Comparison of ENCODE assay signal across 8 cellular contexts in genomic region chr12:111408686-111409402, GRCh38. TPM values are rescaled to one million over a fixed set of nuclear protein-coding genes. Genes with fewer than 3 reads are reported as not detected.
DNase-seq lines count a peak whose midpoint lies in the region; ATAC-seq and TF ChIP-seq lines count a peak whose summit lies in the region.

No MANE protein-coding gene starts in this region.

- H3K9me3 Mint-ChIP-seq in HFFc6 (no peaks in the 10 kb centered on the region), nephron progenitor cell (no peaks in the 10 kb centered on the region)
- no peaks in the 10 kb centered on the region for H3K9me3 Mint-ChIP-seq in central memory CD8-positive, alpha-beta T cell
- H3K9me3 Mint-ChIP-seq in naive thymus-derived CD4-positive, alpha-beta T cell: no peaks in the 10 kb centered on the region

- TF ChIP-seq CTCF in AG09309 (IDR thresholded peaks at IDR 0.05; ENCODE audit: control insufficient read depth, insufficient read depth, low read depth, low read length, missing control alignments): no peak
- TF ChIP-seq CTCF in HFFc6 (IDR thresholded peaks at IDR 0.05): no peak
- TF ChIP-seq CTCF in nephron progenitor cell (IDR thresholded peaks at IDR 0.05): no peak

- H3K4me1 ChIP-seq in naive thymus-derived CD4-positive, alpha-beta T cell (ENCODE audit: control insufficient read depth in 2 of 2, insufficient read depth in 2 of 2, low read length in 2 of 2): peaks cover 73 to 78% of the 10 kb centered on the region in 2 donors

- H3K27ac Mint-ChIP-seq in HFFc6 (peak overlapping the region; percentile 97), nephron progenitor cell (no peak overlapping the region)
- peak overlapping the region; percentile 88 for H3K27ac Mint-ChIP-seq in central memory CD8-positive, alpha-beta T cell (ENCODE audit: low read depth)
- peak overlapping the region; percentile 77 to 96 (median 85) for H3K27ac Mint-ChIP-seq in naive thymus-derived CD4-positive, alpha-beta T cell

- H3K4me3 Mint-ChIP-seq in HFFc6 (peak overlapping the region; percentile 95), nephron progenitor cell (no peak overlapping the region)
- peak overlapping the region; percentile 76 for H3K4me3 Mint-ChIP-seq in central memory CD8-positive, alpha-beta T cell
- H3K4me3 Mint-ChIP-seq in naive thymus-derived CD4-positive, alpha-beta T cell: peak overlapping the region; percentile 63 to 96 (median 81)

- peaks cover 0 to 5% (median 0%) of the 10 kb centered on the region in 3 experiments for H3K36me3 ChIP-seq in naive thymus-derived CD4-positive, alpha-beta T cell (ENCODE audit: control insufficient read depth in 2 of 3, insufficient read depth in 3 of 3, low read length in 3 of 3)

- H3K27ac ChIP-seq in naive thymus-derived CD4-positive, alpha-beta T cell (ENCODE audit: low read depth, low read length): peak overlapping the region; percentile 97

- CTCF ChIA-PET in naive thymus-derived CD4-positive, alpha-beta T cell (lab: Charles Lee): interaction anchor here (0.7 to 7.1 kb wide), 4 partner anchors 12 to 44 kb away, joined by 4 to 62 read pairs (median 22); no protein-coding TSS in a partner anchor

- H3K36me3 Mint-ChIP-seq in HFFc6 (ENCODE audit: low read depth) (peaks cover 6% of the 10 kb centered on the region; the same call in 1 of the 2 replicates), nephron progenitor cell (ENCODE audit: low read depth) (no peaks in the 10 kb centered on the region)
- peaks cover 15% of the 10 kb centered on the region for H3K36me3 Mint-ChIP-seq in central memory CD8-positive, alpha-beta T cell (ENCODE audit: insufficient read depth)
- H3K36me3 Mint-ChIP-seq in naive thymus-derived CD4-positive, alpha-beta T cell: peaks cover 0 to 9% (median 0%) of the 10 kb centered on the region in 5 donors

- peak overlapping the region; percentile 66 for H3K4me3 ChIP-seq in AG09309 (ENCODE audit: control insufficient read depth, low read depth, low read length)
- peak overlapping the region; percentile 48 for H3K4me3 ChIP-seq in naive thymus-derived CD4-positive, alpha-beta T cell (ENCODE audit: low read length)

- POLR2A ChIA-PET in naive thymus-derived CD4-positive, alpha-beta T cell (lab: Charles Lee): interaction anchor here (0.5 to 13.2 kb wide), 7 partner anchors 10 to 70 kb away, joined by 3 to 127 read pairs (median 12); no protein-coding TSS in a partner anchor

- no peaks in the 10 kb centered on the region for H3K27me3 ChIP-seq in naive thymus-derived CD4-positive, alpha-beta T cell (ENCODE audit: control insufficient read depth in 2 of 2, insufficient read depth in 2 of 2, low read length in 2 of 2)

- H3K9me3 ChIP-seq in naive thymus-derived CD4-positive, alpha-beta T cell (ENCODE audit: control insufficient read depth in 2 of 3, low read length in 3 of 3): no peaks in the 10 kb centered on the region

- no peak for ATAC-seq in central memory CD8-positive, alpha-beta T cell (replicated peaks; ENCODE audit: extremely low read depth, poor library complexity, severe bottlenecking)
- no peak for ATAC-seq in naive thymus-derived CD4-positive, alpha-beta T cell
- ATAC-seq in HG02852 (IDR thresholded peaks at IDR 0.05; ENCODE audit: unreplicated experiment): no peak
- ATAC-seq in GM19397 (IDR thresholded peaks at IDR 0.05; ENCODE audit: unreplicated experiment): no peak

- DNase-seq in AG09309 (ENCODE audit: low read depth) (no peak), HFFc6 (no peak), nephron progenitor cell (no peak)
- DNase-seq in central memory CD8-positive, alpha-beta T cell (ENCODE audit: low spot score in 2 of 2): no peak
- peak in 1 of 9 donors; percentile 13 for DNase-seq in naive thymus-derived CD4-positive, alpha-beta T cell
- DNase-seq in stimulated activated CD4-positive, alpha-beta T cell treated with anti-CD3 and anti-CD28 coated beads, Interleukin-4, amount 100 ng/mL, for 4 hours: no peak

- intact Hi-C loops in naive thymus-derived CD4-positive, alpha-beta T cell (cut with micrococcal nuclease): loop anchor here (1.0 to 10.0 kb wide), 3 partner anchors 8 to 664 kb away; partner anchors contain the start of genes ACAD10 (in 1 of the 2), BRAP (in 1 of the 2) and PPP1CC (in 1 of the 2)

- H3K27me3 Mint-ChIP-seq in HFFc6 (ENCODE audit: insufficient read depth): no peaks in the 10 kb centered on the region; the same call in 1 of the 2 replicates
- H3K27me3 Mint-ChIP-seq in central memory CD8-positive, alpha-beta T cell: no peaks in the 10 kb centered on the region
- no peaks in the 10 kb centered on the region for H3K27me3 Mint-ChIP-seq in naive thymus-derived CD4-positive, alpha-beta T cell
- peaks cover 7% of the 10 kb centered on the region for H3K27me3 Mint-ChIP-seq in nephron progenitor cell (ENCODE audit: low read depth, poor library complexity)

- H3K4me1 Mint-ChIP-seq in HFFc6 (ENCODE audit: low read depth) (peaks cover 67% of the 10 kb centered on the region), nephron progenitor cell (peaks cover 70% of the 10 kb centered on the region)
- H3K4me1 Mint-ChIP-seq in central memory CD8-positive, alpha-beta T cell: peaks cover 80% of the 10 kb centered on the region
- H3K4me1 Mint-ChIP-seq in naive thymus-derived CD4-positive, alpha-beta T cell: peaks cover 45 to 87% (median 66%) of the 10 kb centered on the region in 7 donors

RNA-seq across cellular contexts. Expression of gene SH2B3, which starts 3.1 kb away (rescaled TPM):
- 10 to 100 TPM; 54.0 to 80.3 (median 69.8) TPM for total RNA-seq in HFFc6 (2021; fragmentation: NEBNext Ultra II Directional; extraction: Animal tissue kit (Norgen Biotek cat#: 25700))
- 10 to 100 TPM; 18.5 to 71.4 (median 29.8) TPM for total RNA-seq in naive thymus-derived CD4-positive, alpha-beta T cell
- 1 to 10 TPM; 3.5 to 7.8 TPM for polyA plus RNA-seq in naive thymus-derived CD4-positive, alpha-beta T cell

RNA-seq across cellular contexts. Expression of gene PHETA1, which starts 39.9 kb away (rescaled TPM):
- total RNA-seq in HFFc6 (2021; fragmentation: NEBNext Ultra II Directional; extraction: Animal tissue kit (Norgen Biotek cat#: 25700)): 10 to 100 TPM; 11.5 to 15.0 (median 14.0) TPM
- total RNA-seq in naive thymus-derived CD4-positive, alpha-beta T cell: 1 to 10 TPM; 1.2 to 6.8 (median 5.4) TPM
- under 1 TPM; 0.65 to 0.91 TPM for polyA plus RNA-seq in naive thymus-derived CD4-positive, alpha-beta T cell
